In genomic region chr12:71536279-71536938, GRCh38 we compare ENCODE assay signal across 23 cellular contexts.
DNase-seq lines count a peak whose midpoint lies in the region; ATAC-seq and TF ChIP-seq lines count a peak whose summit lies in the region.
"Had no signal": no experiment of that assay in that cellular context is flagged by ENCODE, and none has a peak within 500 bp of the region (broad histone marks: within the 10 kb centered on the region; RNA-seq: fewer than 3 reads in every experiment).

No MANE protein-coding gene starts in this region.

- H3K27me3 ChIP-seq in trophoblast cell (ENCODE audit: insufficient read depth, low read length) = no peaks in the 10 kb centered on the region
- H3K27me3 ChIP-seq in breast epithelium = no peaks in the 10 kb centered on the region
- H3K27me3 ChIP-seq: adrenal gland, BE2C, upper lobe of left lung had no signal

- no peak overlapping the region for H2BK120ac ChIP-seq in trophoblast cell (ENCODE audit: insufficient read depth, low read length, poor library complexity)

- no CpG with 5 or more reads among the region's 2 CpGs for WGBS in trophoblast cell (ENCODE audit: extremely low coverage, insufficient coverage, insufficient read length)

- H3K4me1 ChIP-seq in trophoblast cell (ENCODE audit: control insufficient read depth in 1 of 2, insufficient read depth in 2 of 2, low read length in 2 of 2) (peaks cover 5% of the 10 kb centered on the region in 2 experiments), breast epithelium (no peaks in the 10 kb centered on the region)
- H3K4me1 ChIP-seq: adrenal gland, BE2C, upper lobe of left lung had no signal

- no peak for TF ChIP-seq CTCF in breast epithelium (IDR thresholded peaks at IDR 0.05)

- no peaks in the 10 kb centered on the region for H3K79me2 ChIP-seq in trophoblast cell (ENCODE audit: control insufficient read depth, insufficient read depth, low read length, poor library complexity)

- ATAC-seq in GM19463 (IDR thresholded peaks at IDR 0.05; ENCODE audit: unreplicated experiment) (peak; percentile 58), HG03025 (IDR thresholded peaks at IDR 0.05; ENCODE audit: low FRiP score, unreplicated experiment) (peak; percentile 81)
- ATAC-seq: activated T-helper 17 cell treated with anti-CD3 and anti-CD28 coated beads, Interleukin-2, amount 50 U/mL, for 72 hours; left lobe of liver; stimulated activated effector memory CD8-positive, alpha-beta T cell treated with anti-CD3 and anti-CD28 coated beads, Interleukin-12 subunit alpha, Interleukin-12 subunit beta, amount 100 ng/mL, for 72 hours; WTC11 had no signal

- no peak overlapping the region for H3K18ac ChIP-seq in trophoblast cell (ENCODE audit: low read length)

- H2AFZ ChIP-seq in trophoblast cell (ENCODE audit: insufficient read depth, low read length, poor library complexity) = no peak overlapping the region
- H2AFZ ChIP-seq: GM23248 had no signal

- no peak overlapping the region for H3K9ac ChIP-seq in trophoblast cell (ENCODE audit: low read length)
- H3K9ac ChIP-seq: GM23248 had no signal

- H4K8ac ChIP-seq in trophoblast cell (ENCODE audit: low read depth, low read length) = no peak overlapping the region

- TF ChIP-seq POLR2A in breast epithelium (IDR thresholded peaks at IDR 0.05) = no peak

- H3K79me1 ChIP-seq in trophoblast cell (ENCODE audit: low read length) = no peaks in the 10 kb centered on the region

- no peak overlapping the region for H2BK5ac ChIP-seq in trophoblast cell (ENCODE audit: low read depth, low read length, poor library complexity)

- peak overlapping the region; percentile 32 for H3K27ac ChIP-seq in trophoblast cell (ENCODE audit: low read depth, low read length)
- H3K27ac ChIP-seq in breast epithelium = no peak overlapping the region
- H3K27ac ChIP-seq: adrenal gland, GM23248, upper lobe of left lung had no signal

- H4K91ac ChIP-seq in trophoblast cell (ENCODE audit: low read depth, low read length) = no peak overlapping the region

- no peak overlapping the region for H3K23ac ChIP-seq in trophoblast cell (ENCODE audit: low read length)

- H3K4ac ChIP-seq in trophoblast cell (ENCODE audit: low read depth, low read length) = no peak overlapping the region

- no peak overlapping the region for H3K4me2 ChIP-seq in trophoblast cell (ENCODE audit: low read length)

- no peak overlapping the region for H2BK12ac ChIP-seq in trophoblast cell (ENCODE audit: low read length)

- intact Hi-C loops in breast epithelium (cut with DNase I; ENCODE audit: low total_unique reads) = no loop called here

- H3K9me3 ChIP-seq in trophoblast cell (ENCODE audit: insufficient read depth, low read depth, low read length) = no peaks in the 10 kb centered on the region
- no peaks in the 10 kb centered on the region for H3K9me3 ChIP-seq in breast epithelium
- H3K9me3 ChIP-seq: adrenal gland, BE2C, upper lobe of left lung had no signal

- H2AK5ac ChIP-seq in trophoblast cell (ENCODE audit: low read length) = no peak overlapping the region

- DNase-seq in OCI-M1 (lab: John Stamatoyannopoulos, UW) (peak; percentile 62), trophoblast cell (no peak), NCI-H1105 treated with DMSO at 0.1 percent for 48 hours (lab: John Stamatoyannopoulos, UW) (no peak), iPS-NIHi11 (ENCODE audit: low spot score) (no peak), breast epithelium (ENCODE audit: low spot score in 2 of 2) (no peak), SHP77 (lab: John Stamatoyannopoulos, UW) (no peak)
- DNase-seq: activated CD8-positive, alpha-beta memory T cell treated with anti-CD3 and anti-CD28 coated beads for 24 hours; adrenal gland; BE2C; foreskin fibroblast; GM23248; IMR-90; NCI-H1048; NCI-H2107; NCI-H774; small intestine; upper lobe of left lung had no signal

- H4K12ac ChIP-seq in trophoblast cell (ENCODE audit: low read depth, low read length) = no peak overlapping the region

- H3K14ac ChIP-seq in trophoblast cell (ENCODE audit: low read length) = peak overlapping the region; percentile 11

- H3K4me3 ChIP-seq in trophoblast cell (ENCODE audit: low read depth, low read length) = no peak overlapping the region
- no peak overlapping the region for H3K4me3 ChIP-seq in breast epithelium
- H3K4me3 ChIP-seq: adrenal gland, GM23248, upper lobe of left lung had no signal

- no peaks in the 10 kb centered on the region for H3K36me3 ChIP-seq in trophoblast cell (ENCODE audit: control insufficient read depth in 1 of 2, insufficient read depth in 2 of 2, low read length in 2 of 2)
- no peaks in the 10 kb centered on the region for H3K36me3 ChIP-seq in breast epithelium
- H3K36me3 ChIP-seq: adrenal gland, upper lobe of left lung had no signal
